In genomic region chr19:18521692-18522123, GRCh38 we compare ENCODE assay signal across 8 cellular contexts. TPM values are rescaled to one million over a fixed set of nuclear protein-coding genes. Genes with fewer than 3 reads are reported as not detected.
DNase-seq lines count a peak whose midpoint lies in the region; ATAC-seq, FAIRE-seq and TF ChIP-seq lines count a peak whose summit lies in the region.

TSS of gene ELL (minus strand) at chr19:18522070. CDS start at chr19:18522055, 15 bp downstream.

- peak within 1 kb of the TSS; percentile 98 for H3K27ac Mint-ChIP-seq in astrocyte (ENCODE audit: unreplicated experiment)

- ATAC-seq in GM18502 (IDR thresholded peaks at IDR 0.05; ENCODE audit: poor library complexity, unreplicated experiment) = peak; percentile 13
- ATAC-seq in HG03103 (IDR thresholded peaks at IDR 0.05; ENCODE audit: low read depth, unreplicated experiment) = peak; percentile 6
- peak; percentile 6 for ATAC-seq in left colon

- H3K79me2 ChIP-seq in astrocyte (ENCODE audit: insufficient read depth, low read length) = peaks cover 49% of the 10 kb centered on the region

- peaks cover 38% of the 10 kb centered on the region for H4K20me1 ChIP-seq in astrocyte (ENCODE audit: insufficient read depth, low read length)

- intact Hi-C loops in left colon (cut with DNase I, micrococcal nuclease) = no loop called here

- H3K4me2 ChIP-seq in astrocyte (ENCODE audit: low read length) = peak within 1 kb of the TSS; percentile 99

- H3K4me1 Mint-ChIP-seq in astrocyte (ENCODE audit: low read depth, unreplicated experiment) = peaks cover 4% of the 10 kb centered on the region

- no peak for DNase-seq in astrocyte (ENCODE audit: low read depth)
- DNase-seq in left colon = no peak
- DNase-seq in substantia nigra (lab: John Stamatoyannopoulos, UW) = peak in 5 of 49 donors; percentile 50 to 81 (median 61)
- no peak for DNase-seq in NOMO-1 treated with DMSO at 0.1 percent for 48 hours (lab: John Stamatoyannopoulos, UW; ENCODE audit: unreplicated experiment)
- no peak for DNase-seq in HEK293T (ENCODE audit: extremely low spot score)
- no peak for DNase-seq in NCI-H524 treated with DMSO at 0.1 percent for 48 hours (lab: John Stamatoyannopoulos, UW)

- peak within 1 kb of the TSS; percentile 82 for H2AFZ ChIP-seq in astrocyte (ENCODE audit: low read depth, low read length)

- peaks cover 2% of the 10 kb centered on the region for H3K36me3 Mint-ChIP-seq in astrocyte (ENCODE audit: low read depth, unreplicated experiment)

- peak within 1 kb of the TSS; percentile 97 for H3K4me3 Mint-ChIP-seq in astrocyte (ENCODE audit: unreplicated experiment)

- FAIRE-seq in astrocyte (lab: Jason Lieb, UNC) = no peak

- POLR2A ChIA-PET in HEK293T (lab: Yijun Ruan, JAX) = interaction anchor here (1.2 to 1.8 kb wide), 5 partner anchors 10 to 68 kb away, joined by 4 to 8 read pairs (median 6); partner anchors contain the start of genes FKBP8 and UBA52

- H3K27ac ChIP-seq in astrocyte (ENCODE audit: low read depth, low read length) = peak within 1 kb of the TSS; percentile 99
- H3K27ac ChIP-seq in substantia nigra (ENCODE audit: low read depth, low read length, poor library complexity, severe bottlenecking) = peak within 1 kb of the TSS; percentile 85

- peak within 1 kb of the TSS; percentile 93 for H3K4me3 ChIP-seq in astrocyte (ENCODE audit: insufficient read depth, low read depth, low read length)

- peaks cover 14% of the 10 kb centered on the region for H3K4me1 ChIP-seq in astrocyte (ENCODE audit: insufficient read depth, low read length)

- H3K27me3 ChIP-seq in astrocyte (ENCODE audit: insufficient read depth, low read length) = no peaks in the 10 kb centered on the region

- no peak for TF ChIP-seq CTCF in astrocyte (IDR thresholded peaks at IDR 0.05; ENCODE audit: insufficient read depth, low read depth, low read length)

- CTCF ChIA-PET in HEK293T (lab: Yijun Ruan, JAX) = interaction anchor here (0.5 to 2.3 kb wide), 4 partner anchors 29 to 307 kb away, joined by 3 to 5 read pairs (median 3); no protein-coding TSS in a partner anchor

- H3K9ac ChIP-seq in astrocyte (ENCODE audit: low read length) = peak within 1 kb of the TSS; percentile 100

- no peaks in the 10 kb centered on the region for H3K9me3 ChIP-seq in astrocyte (ENCODE audit: insufficient read depth, low read depth, low read length)

- H3K9me3 Mint-ChIP-seq in astrocyte (ENCODE audit: unreplicated experiment) = no peaks in the 10 kb centered on the region

- no peaks in the 10 kb centered on the region for H3K36me3 ChIP-seq in astrocyte (ENCODE audit: insufficient read depth, low read length)

- no peaks in the 10 kb centered on the region for H3K27me3 Mint-ChIP-seq in astrocyte (ENCODE audit: low read depth, unreplicated experiment)

TF ChIP-seq in HEK293T, 16 proteins besides CTCF, POLR2A, EP300 and RAD21:
- TF ChIP-seq LEF1 (IDR thresholded peaks at IDR 0.05; ENCODE audit: borderline replicate concordance) (no peak), NFRKB (IDR thresholded peaks at IDR 0.05) (no peak), BHLHE40 (IDR thresholded peaks at IDR 0.05; ENCODE audit: borderline replicate concordance) (no peak), SP1 (IDR thresholded peaks at IDR 0.05) (no peak), FOXK2 (IDR thresholded peaks at IDR 0.05) (no peak)

RNA-seq across cellular contexts. Expression of gene ELL, which starts in this region (rescaled TPM):
- total RNA-seq in astrocyte (16.0 TPM in 2 replicates), left colon (10 to 100 TPM; 18.1 to 19.1 TPM)
